ENCODE assay signal across 29 cellular contexts in genomic region chr3:194423317-194423716, GRCh38. TPM values are rescaled to one million over a fixed set of nuclear protein-coding genes. Genes with fewer than 3 reads are reported as not detected.
DNase-seq lines count a peak whose midpoint lies in the region; ATAC-seq and TF ChIP-seq lines count a peak whose summit lies in the region.
"Had no signal": no experiment of that assay in that cellular context is flagged by ENCODE, and none has a peak within 500 bp of the region (broad histone marks: within the 10 kb centered on the region; RNA-seq: fewer than 3 reads in every experiment).

No MANE protein-coding gene starts in this region.

- H3K27me3 ChIP-seq in mammary epithelial cell (ENCODE audit: insufficient read depth, low read length) = no peaks in the 10 kb centered on the region
- H3K27me3 ChIP-seq: BLaER1, foreskin keratinocyte, pancreas, sigmoid colon had no signal

- 94% methylated on average over 3 of the region's 3 CpGs for WGBS in mammary epithelial cell (ENCODE audit: low coverage, missing lambda C conversion rate)

- H3K27me3 Mint-ChIP-seq in MCF 10A (ENCODE audit: insufficient read depth, unreplicated experiment) (no peaks in the 10 kb centered on the region), nephron progenitor cell (ENCODE audit: low read depth, poor library complexity) (no peaks in the 10 kb centered on the region)
- H3K27me3 Mint-ChIP-seq: IgD-negative memory B cell; naive thymus-derived CD8-positive, alpha-beta T cell had no signal

- peaks cover 41% of the 10 kb centered on the region for H3K36me3 ChIP-seq in mammary epithelial cell (ENCODE audit: insufficient read depth, low read length)

- in situ Hi-C loops in mammary epithelial cell (cut with MboI; ENCODE audit: low sequenced_read_pairs in 2 of 2) = loop anchor here in 1 of 2 donors (25.0 kb wide), 1 partner anchor 761 kb away; no protein-coding TSS in a partner anchor

- no peak overlapping the region for H2AFZ ChIP-seq in mammary epithelial cell (ENCODE audit: low read depth, low read length)

- H3K4me2 ChIP-seq in mammary epithelial cell (ENCODE audit: insufficient read depth, low read depth, low read length) = no peak overlapping the region
- H3K4me2 ChIP-seq: BLaER1 had no signal

- peak overlapping the region; percentile 47 for H3K27ac Mint-ChIP-seq in MCF 10A (ENCODE audit: low read depth, unreplicated experiment)
- H3K27ac Mint-ChIP-seq in nephron progenitor cell = peak overlapping the region; percentile 78
- H3K27ac Mint-ChIP-seq: IgD-negative memory B cell; stimulated activated effector memory CD8-positive, alpha-beta T cell treated with anti-CD3 and anti-CD28 coated beads, Interleukin-12 subunit alpha, Interleukin-12 subunit beta, amount 100 ng/mL, for 72 hours; T-helper 1 cell treated with Interleukin-12 subunit alpha and Interleukin-12 subunit beta and Interleukin-4 antibody, amounts not matched to agents 30 μg/mL and 1 μg/mL, for 36 hours had no signal

- ATAC-seq in HG02938 (IDR thresholded peaks at IDR 0.05; ENCODE audit: unreplicated experiment) = no peak
- no peak for ATAC-seq in GM19463 (IDR thresholded peaks at IDR 0.05; ENCODE audit: unreplicated experiment)
- ATAC-seq: foreskin keratinocyte; naive thymus-derived CD8-positive, alpha-beta T cell; pancreas; stimulated activated effector memory CD8-positive, alpha-beta T cell treated with anti-CD3 and anti-CD28 coated beads, Interleukin-12 subunit alpha, Interleukin-12 subunit beta, amount 100 ng/mL, for 72 hours had no signal

- H3K4me3 Mint-ChIP-seq in MCF 10A (ENCODE audit: unreplicated experiment) (no peak overlapping the region), nephron progenitor cell (no peak overlapping the region)
- H3K4me3 Mint-ChIP-seq: HFFc6; IgD-negative memory B cell; naive thymus-derived CD8-positive, alpha-beta T cell; stimulated activated effector memory CD8-positive, alpha-beta T cell treated with anti-CD3 and anti-CD28 coated beads, Interleukin-12 subunit alpha, Interleukin-12 subunit beta, amount 100 ng/mL, for 72 hours; T-helper 1 cell treated with Interleukin-12 subunit alpha and Interleukin-12 subunit beta and Interleukin-4 antibody, amounts not matched to agents 30 μg/mL and 1 μg/mL, for 36 hours had no signal

- no peaks in the 10 kb centered on the region for H3K9me3 ChIP-seq in mammary epithelial cell (replicated peaks; ENCODE audit: insufficient read depth, low read length)
- H3K9me3 ChIP-seq: BLaER1, Caco-2, pancreas, sigmoid colon had no signal

- H3K36me3 Mint-ChIP-seq in MCF 10A (ENCODE audit: insufficient read depth, unreplicated experiment) (peaks cover 60% of the 10 kb centered on the region), nephron progenitor cell (ENCODE audit: low read depth) (peaks cover 53% of the 10 kb centered on the region)

- no peaks in the 10 kb centered on the region for H3K79me2 ChIP-seq in mammary epithelial cell (ENCODE audit: insufficient read depth, low read length)

- H3K9me3 Mint-ChIP-seq in MCF 10A (ENCODE audit: unreplicated experiment) (no peaks in the 10 kb centered on the region), nephron progenitor cell (no peaks in the 10 kb centered on the region)
- H3K9me3 Mint-ChIP-seq: HFFc6; IgD-negative memory B cell; naive thymus-derived CD8-positive, alpha-beta T cell; stimulated activated effector memory CD8-positive, alpha-beta T cell treated with anti-CD3 and anti-CD28 coated beads, Interleukin-12 subunit alpha, Interleukin-12 subunit beta, amount 100 ng/mL, for 72 hours; T-helper 1 cell treated with Interleukin-12 subunit alpha and Interleukin-12 subunit beta and Interleukin-4 antibody, amounts not matched to agents 30 μg/mL and 1 μg/mL, for 36 hours had no signal

- H3K4me1 ChIP-seq in mammary epithelial cell (ENCODE audit: insufficient read depth, low read length) = no peaks in the 10 kb centered on the region
- H3K4me1 ChIP-seq: BLaER1, Caco-2, foreskin keratinocyte, pancreas, sigmoid colon had no signal

- H3K27ac ChIP-seq in mammary epithelial cell (ENCODE audit: insufficient read depth, low read depth, low read length) = no peak overlapping the region
- peak overlapping the region; percentile 30 for H3K27ac ChIP-seq in VCaP
- H3K27ac ChIP-seq: BLaER1, epithelial cell of prostate, foreskin keratinocyte, HL-60, pancreas, sigmoid colon had no signal

- H3K4me1 Mint-ChIP-seq in MCF 10A (ENCODE audit: insufficient read depth, unreplicated experiment) = peaks cover 10% of the 10 kb centered on the region
- peaks cover 17% of the 10 kb centered on the region for H3K4me1 Mint-ChIP-seq in nephron progenitor cell
- H3K4me1 Mint-ChIP-seq: IgD-negative memory B cell; stimulated activated effector memory CD8-positive, alpha-beta T cell treated with anti-CD3 and anti-CD28 coated beads, Interleukin-12 subunit alpha, Interleukin-12 subunit beta, amount 100 ng/mL, for 72 hours had no signal

- TF ChIP-seq CTCF in MCF 10A (IDR thresholded peaks at IDR 0.05; ENCODE audit: unreplicated experiment) = no peak
- TF ChIP-seq CTCF in mammary epithelial cell (conservative IDR thresholded peaks at IDR 0.05 in 1 of 2, IDR thresholded peaks at IDR 0.05 in 1 of 2; ENCODE audit: extremely low read depth in 1 of 2, insufficient read depth in 1 of 2, low read depth in 1 of 2, low read length in 2 of 2) = no peak
- no peak for TF ChIP-seq CTCF in VCaP (conservative IDR thresholded peaks at IDR 0.05)
- TF ChIP-seq CTCF in nephron progenitor cell (IDR thresholded peaks at IDR 0.05) = no peak

- DNase-seq in MCF 10A (ENCODE audit: unreplicated experiment) (no peak), mammary epithelial cell (no peak), NCI-H2029 treated with DMSO at 0.1 percent for 48 hours (lab: John Stamatoyannopoulos, UW) (peak; percentile 70), nephron progenitor cell (no peak)
- no peak for DNase-seq in activated T-cell treated with anti-CD3 and anti-CD28 coated beads, Interleukin-2, amount 50 U/mL, for 48 hours
- DNase-seq: activated CD8-positive, alpha-beta memory T cell treated with anti-CD3 and anti-CD28 coated beads, Interleukin-2, amount 50 U/mL, for 48 hours; activated gamma-delta T cell; Caco-2; foreskin keratinocyte; HFFc6; hypothalamus; mesendoderm; naive thymus-derived CD8-positive, alpha-beta T cell; NCI-H1930; pancreas; sigmoid colon had no signal

- POLR2A ChIA-PET in MCF 10A (lab: Yijun Ruan, JAX) = no interaction called here

- H3K9ac ChIP-seq in mammary epithelial cell (ENCODE audit: insufficient read depth, low read length) = no peak overlapping the region
- H3K9ac ChIP-seq: BLaER1 had no signal

- no TSS peak for BruUV-seq in MCF 10A (replicated peaks; lab: Mats Ljungman, UMichigan)
- BruUV-seq in mammary epithelial cell (replicated peaks; lab: Mats Ljungman, UMichigan) = no TSS peak

- no peak overlapping the region for H3K4me3 ChIP-seq in mammary epithelial cell (replicated peaks in 1 of 3; ENCODE audit: insufficient read depth in 1 of 3, low read depth in 2 of 3, low read length in 3 of 3)
- H3K4me3 ChIP-seq: BLaER1, pancreas, sigmoid colon had no signal

- intact Hi-C loops in MCF 10A (cut with micrococcal nuclease) = no loop called here
- intact Hi-C loops in mammary epithelial cell (cut with micrococcal nuclease) = no loop called here

- H4K20me1 ChIP-seq in mammary epithelial cell (ENCODE audit: insufficient read depth, low read length) = no peaks in the 10 kb centered on the region
- H4K20me1 ChIP-seq: BLaER1 had no signal

- dilution Hi-C loops in mammary epithelial cell (cut with HindIII; ENCODE audit: low sequenced_read_pairs) = no loop called here

- CTCF ChIA-PET in MCF 10A (lab: Yijun Ruan, JAX) (no interaction called here), mammary epithelial cell (lab: Charles Lee; ENCODE audit: low non-redundant PET) (no interaction called here)

RNA-seq across cellular contexts. Expression of gene GP5, which starts 24.3 kb away (rescaled TPM):
- total RNA-seq in MCF 10A (2022) (0.15 TPM in 1 of 2 replicates, not detected in the other), mammary epithelial cell (under 1 TPM; 0.17 to 0.42 TPM)
- not detected for polyA plus RNA-seq in mammary epithelial cell
- polyA minus RNA-seq in mammary epithelial cell = not detected
- total RNA-seq: foreskin keratinocyte, SK-MEL-5 had no signal
- polyA plus RNA-seq: foreskin keratinocyte had no signal

RNA-seq across cellular contexts. Expression of gene LRRC15, which starts 53.8 kb away (rescaled TPM):
- not detected in 2 replicates for total RNA-seq in MCF 10A (2022)
- total RNA-seq in mammary epithelial cell = under 1 TPM in 1 of 2 donors, not detected in 1; under 0.01 TPM
- not detected for polyA plus RNA-seq in mammary epithelial cell
- polyA minus RNA-seq in mammary epithelial cell = not detected
- total RNA-seq: bronchial epithelial cell; foreskin keratinocyte; naive thymus-derived CD8-positive, alpha-beta T cell; SK-MEL-5; temporal lobe had no signal
- polyA plus RNA-seq: foreskin keratinocyte; IgD-negative memory B cell; keratinocyte; naive thymus-derived CD8-positive, alpha-beta T cell had no signal
